ENCODE assay signal across 9 cellular contexts in the genomic region with DNA sequence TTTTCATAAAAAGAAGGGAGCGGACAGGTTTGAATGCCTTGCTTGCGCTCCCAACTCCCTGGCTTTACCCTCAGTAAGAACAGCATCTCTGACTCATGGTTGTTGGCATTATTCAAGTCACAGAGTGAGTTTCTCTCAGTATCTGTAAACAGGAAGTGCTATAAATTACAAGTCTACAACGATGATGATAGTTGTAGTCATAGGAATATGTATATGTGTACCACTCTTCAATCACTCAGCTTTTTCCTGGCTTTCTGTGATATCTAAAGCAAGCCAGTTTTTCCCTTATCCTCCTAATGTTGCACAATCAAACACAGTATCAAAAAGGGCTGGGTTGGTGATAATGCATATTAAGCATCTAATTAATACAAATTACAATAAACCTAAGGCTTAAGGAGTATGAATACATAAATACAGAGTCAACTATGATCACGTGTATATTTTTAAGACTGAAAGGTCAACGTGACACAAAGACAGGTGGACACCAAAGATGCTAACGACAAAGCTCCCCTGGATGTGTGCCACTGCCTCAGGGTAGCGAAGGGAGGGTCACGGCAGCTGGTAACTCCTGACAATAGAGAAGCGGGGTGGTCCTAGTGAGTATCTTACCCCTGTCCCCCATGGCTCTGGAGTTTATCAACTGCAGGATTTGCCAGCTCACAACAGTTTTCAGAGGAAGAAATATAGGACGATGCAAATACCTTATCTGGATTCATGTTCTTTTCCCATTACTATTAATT.
DNase-seq lines count a peak whose midpoint lies in the region; ATAC-seq, FAIRE-seq and TF ChIP-seq lines count a peak whose summit lies in the region.
"Had no signal": no experiment of that assay in that cellular context is flagged by ENCODE, and none has a peak within 500 bp of the region (broad histone marks: within the 10 kb centered on the region; RNA-seq: fewer than 3 reads in every experiment).

No MANE protein-coding gene starts in this region.

- H3K36me3 ChIP-seq in heart left ventricle, result no peaks in the 10 kb centered on the region

- no peak for FAIRE-seq in HTR-8/SVneo (lab: Jason Lieb, UNC)

- intact Hi-C loops in heart left ventricle (cut with DNase I), result no loop called here

- no peak for TF ChIP-seq POLR2A in heart left ventricle (IDR thresholded peaks at IDR 0.05)

- H3K4me3 ChIP-seq in astrocyte of the spinal cord (ENCODE audit: low read depth, low read length), result no peak overlapping the region
- H3K4me3 ChIP-seq in heart left ventricle, result no peak overlapping the region

- DNase-seq in COR-L47 (lab: John Stamatoyannopoulos, UW), result peak; percentile 23
- DNase-seq in HTR-8/SVneo (ENCODE audit: insufficient read length, low spot score), result peak; percentile 53
- peak; percentile 35 for DNase-seq in astrocyte of the spinal cord (ENCODE audit: low read depth, low spot score)
- peak; percentile 19 for DNase-seq in kidney tubule cell (ENCODE audit: low spot score)
- DNase-seq in heart left ventricle, result no peak
- DNase-seq: SHP77 treated with DMSO at 0.1 percent for 48 hours, trophoblast cell had no signal

- no peak for TF ChIP-seq CTCF in astrocyte of the spinal cord (IDR thresholded peaks at IDR 0.05; ENCODE audit: low read depth, low read length)
- no peak for TF ChIP-seq CTCF in heart left ventricle (IDR thresholded peaks at IDR 0.05)

- ATAC-seq in GM19023 (IDR thresholded peaks at IDR 0.05; ENCODE audit: unreplicated experiment), result no peak
- no peak for ATAC-seq in heart left ventricle
- ATAC-seq in GM21526 (IDR thresholded peaks at IDR 0.05; ENCODE audit: low FRiP score, unreplicated experiment), result no peak

- no peak overlapping the region for H3K27ac ChIP-seq in heart left ventricle

- WGBS in heart left ventricle, 4 donors, result 80 to 86% (median 82%) methylated on average over 10 of the region's 10 CpGs

- H3K9me3 ChIP-seq in heart left ventricle, result peaks cover 0 to 12% (median 0%) of the 10 kb centered on the region in 12 donors

- in situ Hi-C loops in astrocyte of the spinal cord (cut with HindIII; ENCODE audit: low sequenced_read_pairs), result no loop called here

- H3K27me3 ChIP-seq in heart left ventricle, result no peaks in the 10 kb centered on the region

- peaks cover 0 to 6% (median 0%) of the 10 kb centered on the region in 12 donors for H3K4me1 ChIP-seq in heart left ventricle

Comparison
In these comparisons a context has a peak if more than half of its experiments do, and no peak if none do; other contexts are left out.
1. DNase-seq: peak in COR-L47 (single experiment), HTR-8/SVneo (single experiment), astrocyte of the spinal cord (single experiment) and kidney tubule cell (single experiment); none in heart left ventricle (0 of 5).